Comparison of ENCODE assay signal across 1 cellular context in the genomic region with DNA sequence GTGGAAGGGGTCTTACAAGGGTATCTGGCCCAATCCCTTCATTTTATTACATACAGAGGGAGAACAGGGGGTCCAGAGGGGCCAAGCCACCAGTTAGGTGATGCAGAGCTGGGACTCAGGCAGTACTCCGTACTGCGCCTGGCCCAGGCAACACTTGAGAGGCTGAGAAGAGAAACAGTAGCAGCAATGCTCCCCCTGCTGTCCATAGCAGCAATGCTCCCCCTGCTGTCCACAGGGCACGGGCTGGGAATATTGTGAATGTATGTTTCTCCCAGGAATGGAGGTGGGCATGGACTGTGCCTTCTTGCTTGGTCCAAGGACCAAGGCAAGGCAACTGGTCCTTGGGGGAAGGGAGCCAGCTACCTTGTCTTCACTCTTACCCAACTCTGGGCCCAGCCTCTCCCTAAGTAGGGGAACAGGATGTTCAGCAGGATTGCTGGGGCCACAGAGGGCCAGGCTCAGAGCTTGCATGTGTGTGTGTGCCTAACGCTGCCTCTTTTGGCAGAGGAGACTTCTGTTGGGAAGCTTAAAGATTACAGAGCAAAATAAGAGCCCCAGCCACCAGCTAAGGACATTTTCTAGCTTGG.
TF ChIP-seq lines count a peak whose summit lies in the region.

No MANE protein-coding gene starts in this region.

TF ChIP-seq in HepG2, 621 proteins besides CTCF, POLR2A, EP300 and RAD21 (continued from another document and continues in another):
- TF ChIP-seq, protein P1, sequence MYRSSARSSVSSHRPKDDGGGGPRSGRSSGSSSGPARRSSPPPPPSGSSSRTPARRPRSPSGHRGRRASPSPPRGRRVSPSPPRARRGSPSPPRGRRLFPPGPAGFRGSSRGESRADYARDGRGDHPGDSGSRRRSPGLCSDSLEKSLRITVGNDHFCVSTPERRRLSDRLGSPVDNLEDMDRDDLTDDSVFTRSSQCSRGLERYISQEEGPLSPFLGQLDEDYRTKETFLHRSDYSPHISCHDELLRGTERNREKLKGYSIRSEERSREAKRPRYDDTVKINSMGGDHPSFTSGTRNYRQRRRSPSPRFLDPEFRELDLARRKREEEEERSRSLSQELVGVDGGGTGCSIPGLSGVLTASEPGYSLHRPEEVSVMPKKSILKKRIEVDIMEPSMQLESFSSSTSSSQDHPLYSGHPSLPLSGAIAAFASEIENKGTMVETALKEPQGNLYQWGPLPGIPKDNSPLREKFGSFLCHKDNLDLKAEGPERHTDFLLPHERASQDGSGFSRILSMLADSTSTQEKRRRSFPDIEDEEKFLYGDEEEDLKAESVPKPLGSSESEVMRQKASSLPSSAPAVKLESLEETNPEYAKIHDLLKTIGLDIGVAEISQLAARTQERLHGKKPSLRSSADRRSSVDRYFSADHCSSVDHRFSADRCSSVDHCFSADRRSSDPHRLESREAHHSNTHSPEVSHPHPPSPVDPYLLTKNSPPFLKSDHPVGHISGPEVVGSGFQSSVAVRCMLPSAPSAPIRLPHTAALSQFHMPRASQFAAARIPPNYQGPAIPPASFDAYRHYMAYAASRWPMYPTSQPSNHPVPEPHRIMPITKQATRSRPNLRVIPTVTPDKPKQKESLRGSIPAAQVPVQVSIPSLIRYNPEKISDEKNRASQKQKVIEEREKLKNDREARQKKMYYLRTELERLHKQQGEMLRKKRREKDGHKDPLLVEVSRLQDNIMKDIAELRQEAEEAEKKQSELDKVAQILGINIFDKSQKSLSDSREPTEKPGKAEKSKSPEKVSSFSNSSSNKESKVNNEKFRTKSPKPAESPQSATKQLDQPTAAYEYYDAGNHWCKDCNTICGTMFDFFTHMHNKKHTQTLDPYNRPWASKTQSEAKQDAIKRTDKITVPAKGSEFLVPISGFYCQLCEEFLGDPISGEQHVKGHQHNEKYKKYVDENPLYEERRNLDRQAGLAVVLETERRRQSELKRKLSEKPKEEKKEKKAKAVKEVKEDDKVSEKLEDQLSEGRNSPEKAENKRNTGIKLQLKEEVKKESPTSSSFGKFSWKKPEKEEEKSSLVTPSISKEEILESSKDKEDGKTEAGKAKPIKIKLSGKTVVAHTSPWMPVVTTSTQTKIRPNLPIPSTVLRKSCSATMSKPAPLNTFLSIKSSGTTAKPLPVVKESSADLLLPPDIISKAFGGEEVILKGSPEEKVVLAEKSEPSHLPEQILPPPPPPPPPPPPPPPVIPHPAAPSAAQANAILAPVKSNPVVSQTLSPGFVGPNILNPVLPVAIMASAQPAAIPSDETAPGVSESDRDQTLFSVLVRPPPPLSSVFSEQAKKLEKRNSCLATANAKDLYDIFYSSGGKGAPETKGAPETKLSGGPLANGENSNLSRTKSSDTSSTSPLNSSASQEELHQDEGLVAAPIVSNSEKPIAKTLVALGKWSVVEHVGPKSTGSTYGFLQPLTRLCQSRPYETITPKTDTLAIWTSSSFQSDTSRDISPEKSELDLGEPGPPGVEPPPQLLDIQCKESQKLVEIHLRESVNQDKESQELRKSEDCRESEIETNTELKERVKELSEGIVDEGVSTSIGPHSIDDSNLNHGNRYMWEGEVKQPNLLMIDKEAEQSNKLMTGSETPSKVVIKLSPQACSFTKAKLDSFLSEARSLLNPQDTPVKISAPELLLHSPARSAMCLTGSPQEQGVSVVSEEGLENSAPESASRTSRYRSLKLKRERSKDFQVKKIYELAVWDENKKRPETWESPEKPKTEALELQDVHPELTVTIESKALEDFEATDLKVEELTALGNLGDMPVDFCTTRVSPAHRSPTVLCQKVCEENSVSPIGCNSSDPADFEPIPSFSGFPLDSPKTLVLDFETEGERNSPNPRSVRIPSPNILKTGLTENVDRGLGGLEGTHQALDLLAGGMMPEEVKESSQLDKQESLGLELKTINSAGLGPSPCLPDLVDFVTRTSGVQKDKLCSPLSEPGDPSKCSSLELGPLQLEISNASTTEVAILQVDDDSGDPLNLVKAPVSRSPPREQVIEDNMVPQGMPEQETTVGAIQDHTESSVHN (CRISPR knock-in tag; IDR thresholded peaks at IDR 0.05), result no peak; the same call in 1 of the 2 replicates
- TF ChIP-seq ZNF710 (CRISPR knock-in tag; IDR thresholded peaks at IDR 0.05; ENCODE audit: borderline replicate concordance) (no peak), POLR2G (IDR thresholded peaks at IDR 0.05; ENCODE audit: low read depth, low read length) (no peak), SRSF1 (optimal IDR thresholded peaks at IDR 0.05; ENCODE audit: low read depth, low read length) (no peak), PBX2 (CRISPR knock-in tag; IDR thresholded peaks at IDR 0.05) (no peak), FOXJ3 (CRISPR knock-in tag; IDR thresholded peaks at IDR 0.05; ENCODE audit: borderline replicate concordance) (no peak), KLF15 (CRISPR knock-in tag; IDR thresholded peaks at IDR 0.05; ENCODE audit: borderline replicate concordance) (no peak), ZNF749 (CRISPR knock-in tag; IDR thresholded peaks at IDR 0.05; ENCODE audit: borderline replicate concordance) (no peak), TOE1 (CRISPR knock-in tag; IDR thresholded peaks at IDR 0.05) (no peak), ZNF501 (CRISPR knock-in tag; IDR thresholded peaks at IDR 0.05) (peak; percentile 34; the same call in 1 of the 2 replicates), ZNF24 (IDR thresholded peaks at IDR 0.05) (no peak), CAMTA2 (CRISPR knock-in tag; IDR thresholded peaks at IDR 0.05; ENCODE audit: borderline replicate concordance) (no peak), KDM1A (CRISPR knock-in tag; IDR thresholded peaks at IDR 0.05) (no peak), KDM4B (CRISPR knock-in tag; IDR thresholded peaks at IDR 0.05) (no peak), IRF2 (CRISPR knock-in tag; IDR thresholded peaks at IDR 0.05) (peak; percentile 74), YEATS4 (CRISPR knock-in tag; IDR thresholded peaks at IDR 0.05; ENCODE audit: borderline replicate concordance) (no peak), ZNF605 (CRISPR knock-in tag; IDR thresholded peaks at IDR 0.05) (0 out of 2 replicates have a peak, but pooled peaks have one; percentile 67), CBX1 (IDR thresholded peaks at IDR 0.05; ENCODE audit: low read depth) (no peak), ZNF75D (CRISPR knock-in tag; IDR thresholded peaks at IDR 0.05; ENCODE audit: borderline replicate concordance) (no peak), ZSCAN29 (CRISPR knock-in tag; conservative IDR thresholded peaks at IDR 0.05) (no peak), ZNF569 (CRISPR knock-in tag; IDR thresholded peaks at IDR 0.05; ENCODE audit: borderline replicate concordance) (no peak), ZNF3 (CRISPR knock-in tag; IDR thresholded peaks at IDR 0.05) (no peak), DZIP1 (CRISPR knock-in tag; IDR thresholded peaks at IDR 0.05) (no peak), LCORL (IDR thresholded peaks at IDR 0.05) (no peak), LCORL (CRISPR knock-in tag; IDR thresholded peaks at IDR 0.05) (peak; percentile 50; the same call in 1 of the 2 replicates), SETDB1 (CRISPR knock-in tag; IDR thresholded peaks at IDR 0.05; ENCODE audit: borderline replicate concordance) (no peak), ZZZ3 (CRISPR knock-in tag; IDR thresholded peaks at IDR 0.05; ENCODE audit: borderline replicate concordance) (no peak), ELF4 (CRISPR knock-in tag; IDR thresholded peaks at IDR 0.05; ENCODE audit: borderline replicate concordance) (no peak)
- TF ChIP-seq, protein P2, sequence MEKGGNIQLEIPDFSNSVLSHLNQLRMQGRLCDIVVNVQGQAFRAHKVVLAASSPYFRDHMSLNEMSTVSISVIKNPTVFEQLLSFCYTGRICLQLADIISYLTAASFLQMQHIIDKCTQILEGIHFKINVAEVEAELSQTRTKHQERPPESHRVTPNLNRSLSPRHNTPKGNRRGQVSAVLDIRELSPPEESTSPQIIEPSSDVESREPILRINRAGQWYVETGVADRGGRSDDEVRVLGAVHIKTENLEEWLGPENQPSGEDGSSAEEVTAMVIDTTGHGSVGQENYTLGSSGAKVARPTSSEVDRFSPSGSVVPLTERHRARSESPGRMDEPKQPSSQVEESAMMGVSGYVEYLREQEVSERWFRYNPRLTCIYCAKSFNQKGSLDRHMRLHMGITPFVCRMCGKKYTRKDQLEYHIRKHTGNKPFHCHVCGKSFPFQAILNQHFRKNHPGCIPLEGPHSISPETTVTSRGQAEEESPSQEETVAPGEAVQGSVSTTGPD (CRISPR knock-in tag; IDR thresholded peaks at IDR 0.05), result no peak
- TF ChIP-seq, protein P3, sequence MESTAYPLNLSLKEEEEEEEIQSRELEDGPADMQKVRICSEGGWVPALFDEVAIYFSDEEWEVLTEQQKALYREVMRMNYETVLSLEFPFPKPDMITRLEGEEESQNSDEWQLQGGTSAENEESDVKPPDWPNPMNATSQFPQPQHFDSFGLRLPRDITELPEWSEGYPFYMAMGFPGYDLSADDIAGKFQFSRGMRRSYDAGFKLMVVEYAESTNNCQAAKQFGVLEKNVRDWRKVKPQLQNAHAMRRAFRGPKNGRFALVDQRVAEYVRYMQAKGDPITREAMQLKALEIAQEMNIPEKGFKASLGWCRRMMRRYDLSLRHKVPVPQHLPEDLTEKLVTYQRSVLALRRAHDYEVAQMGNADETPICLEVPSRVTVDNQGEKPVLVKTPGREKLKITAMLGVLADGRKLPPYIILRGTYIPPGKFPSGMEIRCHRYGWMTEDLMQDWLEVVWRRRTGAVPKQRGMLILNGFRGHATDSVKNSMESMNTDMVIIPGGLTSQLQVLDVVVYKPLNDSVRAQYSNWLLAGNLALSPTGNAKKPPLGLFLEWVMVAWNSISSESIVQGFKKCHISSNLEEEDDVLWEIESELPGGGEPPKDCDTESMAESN (CRISPR knock-in tag; conservative IDR thresholded peaks at IDR 0.05), result no peak
- TF ChIP-seq, protein P4, sequence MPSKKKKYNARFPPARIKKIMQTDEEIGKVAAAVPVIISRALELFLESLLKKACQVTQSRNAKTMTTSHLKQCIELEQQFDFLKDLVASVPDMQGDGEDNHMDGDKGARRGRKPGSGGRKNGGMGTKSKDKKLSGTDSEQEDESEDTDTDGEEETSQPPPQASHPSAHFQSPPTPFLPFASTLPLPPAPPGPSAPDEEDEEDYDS (CRISPR knock-in tag; IDR thresholded peaks at IDR 0.05), result no peak
- TF ChIP-seq, protein P5, sequence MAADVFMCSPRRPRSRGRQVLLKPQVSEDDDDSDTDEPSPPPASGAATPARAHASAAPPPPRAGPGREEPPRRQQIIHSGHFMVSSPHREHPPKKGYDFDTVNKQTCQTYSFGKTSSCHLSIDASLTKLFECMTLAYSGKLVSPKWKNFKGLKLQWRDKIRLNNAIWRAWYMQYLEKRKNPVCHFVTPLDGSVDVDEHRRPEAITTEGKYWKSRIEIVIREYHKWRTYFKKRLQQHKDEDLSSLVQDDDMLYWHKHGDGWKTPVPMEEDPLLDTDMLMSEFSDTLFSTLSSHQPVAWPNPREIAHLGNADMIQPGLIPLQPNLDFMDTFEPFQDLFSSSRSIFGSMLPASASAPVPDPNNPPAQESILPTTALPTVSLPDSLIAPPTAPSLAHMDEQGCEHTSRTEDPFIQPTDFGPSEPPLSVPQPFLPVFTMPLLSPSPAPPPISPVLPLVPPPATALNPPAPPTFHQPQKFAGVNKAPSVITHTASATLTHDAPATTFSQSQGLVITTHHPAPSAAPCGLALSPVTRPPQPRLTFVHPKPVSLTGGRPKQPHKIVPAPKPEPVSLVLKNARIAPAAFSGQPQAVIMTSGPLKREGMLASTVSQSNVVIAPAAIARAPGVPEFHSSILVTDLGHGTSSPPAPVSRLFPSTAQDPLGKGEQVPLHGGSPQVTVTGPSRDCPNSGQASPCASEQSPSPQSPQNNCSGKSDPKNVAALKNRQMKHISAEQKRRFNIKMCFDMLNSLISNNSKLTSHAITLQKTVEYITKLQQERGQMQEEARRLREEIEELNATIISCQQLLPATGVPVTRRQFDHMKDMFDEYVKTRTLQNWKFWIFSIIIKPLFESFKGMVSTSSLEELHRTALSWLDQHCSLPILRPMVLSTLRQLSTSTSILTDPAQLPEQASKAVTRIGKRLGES (CRISPR knock-in tag; IDR thresholded peaks at IDR 0.05; ENCODE audit: borderline replicate concordance), result no peak
